ENCODE assay signal across 17 cellular contexts in the genomic region with DNA sequence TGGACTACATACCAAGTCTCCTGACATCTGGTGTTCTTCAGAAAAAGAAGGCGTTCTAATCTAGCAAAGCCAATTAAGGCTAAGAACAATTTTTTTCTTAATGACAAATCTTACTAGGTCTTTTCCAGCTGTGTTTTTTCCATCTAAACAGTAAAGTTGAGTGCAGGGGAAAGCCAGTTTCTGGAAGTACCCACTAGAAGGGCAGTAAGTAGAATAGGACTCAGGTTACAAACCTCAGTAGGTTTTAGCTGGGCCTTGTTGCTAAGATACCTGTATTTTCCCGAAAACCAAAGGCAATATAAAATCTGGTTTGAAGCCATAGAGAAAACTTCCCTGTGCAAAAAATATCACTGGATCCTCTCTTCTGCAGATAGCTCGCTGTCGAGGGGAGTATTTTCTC.
DNase-seq lines count a peak whose midpoint lies in the region; ATAC-seq and TF ChIP-seq lines count a peak whose summit lies in the region.
"Had no signal": no experiment of that assay in that cellular context is flagged by ENCODE, and none has a peak within 500 bp of the region (broad histone marks: within the 10 kb centered on the region; RNA-seq: fewer than 3 reads in every experiment).

No MANE protein-coding gene starts in this region.

- POLR2A ChIA-PET in GM10248 (lab: Yijun Ruan, JAX), result no interaction called here

- ATAC-seq in GM21723 (IDR thresholded peaks at IDR 0.05; ENCODE audit: unreplicated experiment) (no peak), HG03108 (IDR thresholded peaks at IDR 0.05; ENCODE audit: unreplicated experiment) (no peak)
- ATAC-seq: mucosa of descending colon had no signal

- H3K27ac ChIP-seq in cardiac muscle cell (peak overlapping the region; percentile 33), stomach smooth muscle (ENCODE audit: low read length) (peak overlapping the region; percentile 26)
- H3K27ac ChIP-seq: body of pancreas, parathyroid adenoma, SK-N-MC had no signal

- H3K9ac ChIP-seq in stomach smooth muscle (ENCODE audit: low read length in 2 of 2), result no peak overlapping the region
- H3K9ac ChIP-seq: parathyroid adenoma had no signal

- intact Hi-C loops in cardiac septum (cut with DNase I), result no loop called here

- no peak for TF ChIP-seq CTCF in cardiac muscle cell (IDR thresholded peaks at IDR 0.05; ENCODE audit: low read depth, low read length)
- TF ChIP-seq CTCF in fibroblast of villous mesenchyme (IDR thresholded peaks at IDR 0.05; ENCODE audit: insufficient read depth, low read depth, low read length), result no peak
- TF ChIP-seq CTCF in GM10248 (IDR thresholded peaks at IDR 0.05; ENCODE audit: control extremely low read depth, extremely low read depth, low read depth, missing control alignments), result no peak

- no peaks in the 10 kb centered on the region for H3K27me3 ChIP-seq in cardiac muscle cell
- H3K27me3 ChIP-seq in stomach smooth muscle (ENCODE audit: control insufficient read depth in 1 of 2, insufficient read depth in 2 of 2, low read length in 2 of 2), result no peaks in the 10 kb centered on the region
- H3K27me3 ChIP-seq: body of pancreas had no signal

- CTCF ChIA-PET in GM10248 (lab: Yijun Ruan, JAX), result interaction anchor here (0.9 to 2.5 kb wide), 5 partner anchors 7 to 420 kb away, joined by 3 to 8 read pairs (median 3); no protein-coding TSS in a partner anchor

- H3K4me1 ChIP-seq in cardiac muscle cell (ENCODE audit: low read depth) (peaks cover 15% of the 10 kb centered on the region), stomach smooth muscle (ENCODE audit: control insufficient read depth, insufficient read depth, low read length) (peaks cover 9% of the 10 kb centered on the region)

- DNase-seq in cardiac muscle cell (ENCODE audit: low read depth in 1 of 2, low spot score in 1 of 2), result peak in 1 of 2 donors; percentile 23
- no peak for DNase-seq in cardiac septum (ENCODE audit: low spot score)
- DNase-seq in NCI-H748 treated with DMSO at 0.1 percent for 48 hours (lab: John Stamatoyannopoulos, UW), result peak; percentile 9
- DNase-seq in fibroblast of villous mesenchyme (ENCODE audit: low read depth), result peak; percentile 27
- no peak for DNase-seq in GM10248 (ENCODE audit: extremely low spot score)
- DNase-seq: activated CD4-positive, alpha-beta memory T cell treated with anti-CD3 and anti-CD28 coated beads for 36 hours; effector memory CD4-positive, alpha-beta T cell; H7; immature natural killer cell; mucosa of descending colon; NCI-H1694 had no signal

- H3K4me3 ChIP-seq in cardiac muscle cell (no peak overlapping the region), fibroblast of villous mesenchyme (ENCODE audit: low read depth, low read length) (no peak overlapping the region), stomach smooth muscle (ENCODE audit: low read length in 2 of 2) (no peak overlapping the region)
- H3K4me3 ChIP-seq: body of pancreas, mucosa of descending colon, SK-N-MC had no signal

- H3K9me3 ChIP-seq in cardiac muscle cell (ENCODE audit: low read depth) (no peaks in the 10 kb centered on the region), stomach smooth muscle (ENCODE audit: control insufficient read depth in 2 of 2, low read length in 2 of 2) (no peaks in the 10 kb centered on the region)
- H3K9me3 ChIP-seq: body of pancreas, mucosa of descending colon had no signal

- H3K36me3 ChIP-seq in cardiac muscle cell (no peaks in the 10 kb centered on the region), stomach smooth muscle (ENCODE audit: control insufficient read depth in 2 of 2, insufficient read depth in 2 of 2, low read length in 2 of 2) (no peaks in the 10 kb centered on the region)

Comparison
In these comparisons a context has a peak if more than half of its experiments do, and no peak if none do; other contexts are left out.
1. DNase-seq: peak in NCI-H748 treated with DMSO at 0.1 percent for 48 hours (single experiment) and fibroblast of villous mesenchyme (single experiment); none in cardiac septum (single experiment) and GM10248 (single experiment).